22 cellular contexts compared by ENCODE assay signal in the genomic region with DNA sequence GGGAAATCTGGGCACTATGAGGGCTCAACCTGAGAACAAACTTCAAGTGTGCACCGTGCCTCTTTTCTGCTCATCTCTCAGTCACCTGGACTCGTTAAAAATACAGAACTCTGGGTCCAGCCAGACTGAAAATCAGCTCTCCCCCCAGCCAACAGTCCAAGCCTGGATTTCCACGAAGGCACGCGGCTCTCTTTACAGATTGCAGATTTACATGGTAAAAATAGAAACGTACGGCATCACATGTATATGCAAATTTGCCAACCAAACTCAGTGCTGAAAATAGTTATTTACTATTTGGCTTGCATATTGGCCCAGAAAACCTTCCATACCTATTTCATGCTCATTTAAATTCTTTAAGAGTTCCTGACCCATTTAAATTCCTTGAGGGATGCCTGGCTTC.
DNase-seq lines count a peak whose midpoint lies in the region; ATAC-seq, FAIRE-seq and TF ChIP-seq lines count a peak whose summit lies in the region.
"Had no signal": no experiment of that assay in that cellular context is flagged by ENCODE, and none has a peak within 500 bp of the region (broad histone marks: within the 10 kb centered on the region; RNA-seq: fewer than 3 reads in every experiment).

No MANE protein-coding gene starts in this region.

- H3K9me3 Mint-ChIP-seq in activated CD4-positive, alpha-beta memory T cell treated with anti-CD3 and anti-CD28 coated beads for 36 hours = peaks cover 4% of the 10 kb centered on the region

- H3K9ac ChIP-seq in skeletal muscle tissue (ENCODE audit: low read depth in 1 of 3, low read length in 3 of 3) (peak overlapping the region in 1 of 3 donors; percentile 15), PC-3 (ENCODE audit: low read length) (no peak overlapping the region)

- no peak for TF ChIP-seq CTCF in right atrium auricular region (IDR thresholded peaks at IDR 0.05)
- no peak for TF ChIP-seq CTCF in PC-3 (conservative IDR thresholded peaks at IDR 0.05; ENCODE audit: low read depth, low read length)
- TF ChIP-seq CTCF in vagina (IDR thresholded peaks at IDR 0.05) = no peak

- H3K4me1 ChIP-seq in right atrium auricular region (peaks cover 0 to 15% of the 10 kb centered on the region in 2 donors), skeletal muscle tissue (ENCODE audit: control insufficient read depth in 3 of 3, insufficient read depth in 3 of 3, low read length in 3 of 3) (peaks cover 17 to 38% (median 25%) of the 10 kb centered on the region in 3 donors), PC-3 (ENCODE audit: insufficient read depth, low read length) (no peaks in the 10 kb centered on the region), vagina (peaks cover 11% of the 10 kb centered on the region)

- CTCF ChIA-PET in activated CD4-positive, alpha-beta memory T cell treated with anti-CD3 and anti-CD28 coated beads for 36 hours (lab: Charles Lee) = no interaction called here
- CTCF ChIA-PET in PC-3 (lab: Charles Lee) = no interaction called here

- no peak overlapping the region for H3K4me3 Mint-ChIP-seq in activated CD4-positive, alpha-beta memory T cell treated with anti-CD3 and anti-CD28 coated beads for 36 hours

- H3K27ac Mint-ChIP-seq in activated CD4-positive, alpha-beta memory T cell treated with anti-CD3 and anti-CD28 coated beads for 36 hours = peak overlapping the region; percentile 95

- H3K27me3 ChIP-seq in right atrium auricular region (no peaks in the 10 kb centered on the region), skeletal muscle tissue (ENCODE audit: control insufficient read depth in 3 of 3, insufficient read depth in 3 of 3, low read length in 3 of 3) (no peaks in the 10 kb centered on the region), PC-3 (ENCODE audit: low read length) (no peaks in the 10 kb centered on the region), vagina (no peaks in the 10 kb centered on the region)

- DNase-seq in Right ventricle myocardium superior = no peak
- DNase-seq in right atrium auricular region (ENCODE audit: low spot score) = no peak
- no peak for DNase-seq in GM12891 (ENCODE audit: insufficient read length, low spot score)
- no peak for DNase-seq in activated CD4-positive, alpha-beta memory T cell treated with anti-CD3 and anti-CD28 coated beads for 36 hours
- DNase-seq in PC-3 = no peak
- no peak for DNase-seq in inferior parietal cortex (ENCODE audit: extremely low spot score)
- no peak for DNase-seq in vagina (ENCODE audit: extremely low spot score in 2 of 2)
- DNase-seq: COR-L47, DMS79, Karpas-422, MV-4-11, NCI-H1694, NCI-H2081, NCI-H2171, NCI-H345, NCI-H524, NCI-H82 had no signal

- no peaks in the 10 kb centered on the region for H3K79me2 ChIP-seq in PC-3 (ENCODE audit: low read length)

- peaks cover 80% of the 10 kb centered on the region for H3K4me1 Mint-ChIP-seq in activated CD4-positive, alpha-beta memory T cell treated with anti-CD3 and anti-CD28 coated beads for 36 hours (ENCODE audit: low read depth)

- BruUV-seq in PC-3 (replicated peaks; lab: Mats Ljungman, UMichigan) = no TSS peak

- H3K9me3 ChIP-seq in right atrium auricular region (no peaks in the 10 kb centered on the region), skeletal muscle tissue (ENCODE audit: control insufficient read depth in 3 of 3, low read length in 3 of 3) (no peaks in the 10 kb centered on the region), PC-3 (ENCODE audit: low read length) (no peaks in the 10 kb centered on the region), vagina (no peaks in the 10 kb centered on the region)

- H3K4me2 ChIP-seq in PC-3 (ENCODE audit: low read length) = no peak overlapping the region

- H3K4me3 ChIP-seq in right atrium auricular region (no peak overlapping the region), skeletal muscle tissue (ENCODE audit: low read length in 3 of 3) (peak overlapping the region in 1 of 3 donors; percentile 15), PC-3 (ENCODE audit: low read length) (no peak overlapping the region), vagina (no peak overlapping the region)

- H3K9me2 ChIP-seq in PC-3 (replicated peaks; ENCODE audit: low read length) = no peaks in the 10 kb centered on the region

- intact Hi-C loops in Right ventricle myocardium superior (cut with DNase I) = no loop called here
- intact Hi-C loops in activated CD4-positive, alpha-beta memory T cell treated with anti-CD3 and anti-CD28 coated beads for 36 hours (cut with micrococcal nuclease) = loop anchor here (10.0 kb wide), 1 partner anchor 560 kb away; no protein-coding TSS in a partner anchor
- intact Hi-C loops in PC-3 (cut with micrococcal nuclease) = no loop called here
- intact Hi-C loops in vagina (cut with DNase I) = no loop called here

- POLR2A ChIA-PET in activated CD4-positive, alpha-beta memory T cell treated with anti-CD3 and anti-CD28 coated beads for 36 hours (lab: Charles Lee) = interaction anchor here (0.6 to 6.7 kb wide), 4 partner anchors 15 to 315 kb away, joined by 3 to 68 read pairs (median 26); a partner anchor contains a TSS
- POLR2A ChIA-PET in PC-3 (lab: Charles Lee; ENCODE audit: unreplicated experiment) = no interaction called here

- peaks cover 3% of the 10 kb centered on the region for H3K36me3 Mint-ChIP-seq in activated CD4-positive, alpha-beta memory T cell treated with anti-CD3 and anti-CD28 coated beads for 36 hours

- peak; percentile 76 for ATAC-seq in Right ventricle myocardium superior (ENCODE audit: poor library complexity)
- no peak for ATAC-seq in PC-3

- H4K20me1 ChIP-seq in PC-3 (ENCODE audit: low read length) = no peaks in the 10 kb centered on the region

- no peaks in the 10 kb centered on the region for H3F3A ChIP-seq in PC-3 (ENCODE audit: low read length, unreplicated experiment)

- H3K36me3 ChIP-seq in right atrium auricular region = no peaks in the 10 kb centered on the region
- no peaks in the 10 kb centered on the region for H3K36me3 ChIP-seq in skeletal muscle tissue (ENCODE audit: control insufficient read depth in 3 of 3, insufficient read depth in 3 of 3, low read length in 3 of 3)
- no peaks in the 10 kb centered on the region for H3K36me3 ChIP-seq in PC-3 (ENCODE audit: low read depth, low read length)
- H3K36me3 ChIP-seq in vagina = no peaks in the 10 kb centered on the region

- no peaks in the 10 kb centered on the region for H3K27me3 Mint-ChIP-seq in activated CD4-positive, alpha-beta memory T cell treated with anti-CD3 and anti-CD28 coated beads for 36 hours

- H3K27ac ChIP-seq in right atrium auricular region (no peak overlapping the region), skeletal muscle tissue (ENCODE audit: low read depth, low read length) (peak overlapping the region; percentile 12), PC-3 (ENCODE audit: low read length) (no peak overlapping the region), vagina (no peak overlapping the region)

- TF ChIP-seq POLR2A in GM12891 (IDR thresholded peaks at IDR 0.05; ENCODE audit: low read depth, low read length) (no peak), vagina (IDR thresholded peaks at IDR 0.05) (no peak)

- no peak overlapping the region for H2AFZ ChIP-seq in PC-3 (ENCODE audit: low read length)

- no peak for FAIRE-seq in GM12891 (lab: Jason Lieb, UNC)
- FAIRE-seq: A204.1, GM18507, H54, RCC 7860 had no signal

TF ChIP-seq in GM12891, 5 proteins besides CTCF, POLR2A, EP300 and RAD21:
- peak; percentile 76; the same call in 1 of the 2 replicates for TF ChIP-seq POU2F2 (IDR thresholded peaks at IDR 0.05; ENCODE audit: low read depth, low read length)
- no peak for TF ChIP-seq POLR2AphosphoS5 (IDR thresholded peaks at IDR 0.05; ENCODE audit: low read depth, low read length)
- TF ChIP-seq TAF1 (IDR thresholded peaks at IDR 0.05; ENCODE audit: low read depth, low read length) = no peak
- TF ChIP-seq PAX5 (IDR thresholded peaks at IDR 0.05; ENCODE audit: insufficient read depth, low read length, severe bottlenecking) = no peak
- TF ChIP-seq SPI1 (IDR thresholded peaks at IDR 0.05; ENCODE audit: low read depth, low read length) = no peak
